ENCODE assay signal across 8 cellular contexts in genomic region chr4:4248036-4248884, GRCh38. TPM values are rescaled to one million over a fixed set of nuclear protein-coding genes. Genes with fewer than 3 reads are reported as not detected.
DNase-seq lines count a peak whose midpoint lies in the region; ATAC-seq and TF ChIP-seq lines count a peak whose summit lies in the region.

TMEM128 (minus strand) TSS chr4:4248223; CDS start chr4:4248202, 21 bp downstream.

- POLR2A ChIA-PET in OCI-LY7 (lab: Charles Lee), result interaction anchor here (0.5 to 3.2 kb wide), 11 partner anchors 8 to 307 kb away, joined by 3 to 10 read pairs (median 4); no protein-coding TSS in a partner anchor

- CTCF ChIA-PET in OCI-LY7 (lab: Charles Lee; ENCODE audit: unreplicated experiment), result interaction anchor here (0.7 to 1.3 kb wide), 2 partner anchors 11 to 163 kb away, joined by 3 read pairs; no protein-coding TSS in a partner anchor

- no peaks in the 10 kb centered on the region for H3K9me2 ChIP-seq in OCI-LY7 (ENCODE audit: insufficient read depth, low read length)

- no peaks in the 10 kb centered on the region for H4K20me1 ChIP-seq in OCI-LY7 (ENCODE audit: insufficient read depth, low read length)

- peak within 1 kb of the TSS; percentile 91 for H3K9ac ChIP-seq in HUES64 (ENCODE audit: low read depth, low read length)

- peaks cover 5% of the 10 kb centered on the region; the same call in 1 of the 2 replicates for H3K27me3 ChIP-seq in HUES64 (ENCODE audit: insufficient read depth, low read length)
- no peaks in the 10 kb centered on the region for H3K27me3 ChIP-seq in mononuclear cell (ENCODE audit: insufficient read depth, low read length)

- H3K36me3 ChIP-seq in HUES64 (ENCODE audit: insufficient read depth, low read length) (peaks cover 28% of the 10 kb centered on the region), OCI-LY7 (ENCODE audit: insufficient read depth, low read length) (peaks cover 19% of the 10 kb centered on the region; the same call in 1 of the 2 replicates)

- H2AFZ ChIP-seq in OCI-LY7 (ENCODE audit: low read length), result peak within 1 kb of the TSS; percentile 94

- intact Hi-C loops in OCI-LY7 (cut with micrococcal nuclease; ENCODE audit: unreplicated experiment), result no loop called here

- DNase-seq in DMS 273 (lab: John Stamatoyannopoulos, UW; ENCODE audit: unreplicated experiment) (peak; percentile 94), OCI-LY7 (ENCODE audit: low spot score) (peak; percentile 94), activated T-cell treated with anti-CD3 and anti-CD28 coated beads for 24 hours (ENCODE audit: low read depth) (peak; percentile 89), epidermal melanocyte (ENCODE audit: insufficient read length, low spot score) (peak; percentile 94)
- peak; percentile 86 to 87 for DNase-seq in stimulated activated CD8-positive, alpha-beta memory T cell treated with anti-CD3 and anti-CD28 coated beads, Interleukin-4, amount 100 ng/mL, for 1 hour (ENCODE audit: low read depth in 2 of 2, low spot score in 1 of 2)

- TSS peak; percentile 99 for BruUV-seq in OCI-LY7 (replicated peaks; lab: Mats Ljungman, UMichigan)

- peak; percentile 94 for ATAC-seq in GM21447 (IDR thresholded peaks at IDR 0.05; ENCODE audit: unreplicated experiment)

- H3K4me2 ChIP-seq in OCI-LY7 (ENCODE audit: low read length), result peak within 1 kb of the TSS; percentile 78

- TF ChIP-seq CTCF in OCI-LY7 (conservative IDR thresholded peaks at IDR 0.05; ENCODE audit: low read length), result peak; percentile 23; the same call in 1 of the 2 replicates

- H3K4me1 ChIP-seq in HUES64 (ENCODE audit: insufficient read depth, low read length) (peaks cover 6% of the 10 kb centered on the region; the same call in 1 of the 2 replicates), OCI-LY7 (ENCODE audit: insufficient read depth, low read length, poor library complexity, severe bottlenecking) (peaks cover 13% of the 10 kb centered on the region), mononuclear cell (ENCODE audit: insufficient read depth, low read length) (peaks cover 20% of the 10 kb centered on the region)

- 2% methylated on average over 62 of the region's 62 CpGs for WGBS in HUES64

- H3K27ac ChIP-seq in HUES64 (ENCODE audit: low read depth, low read length), result peak within 1 kb of the TSS; percentile 89
- H3K27ac ChIP-seq in OCI-LY7 (ENCODE audit: low read depth, low read length, poor library complexity, severe bottlenecking), result peak within 1 kb of the TSS; percentile 46

- H3K79me2 ChIP-seq in OCI-LY7 (ENCODE audit: insufficient read depth, low read depth, low read length), result peaks cover 7% of the 10 kb centered on the region; the same call in 1 of the 2 replicates

- H3K4me3 ChIP-seq in HUES64 (ENCODE audit: low read length), result peak within 1 kb of the TSS; percentile 81
- peak within 1 kb of the TSS; percentile 95 for H3K4me3 ChIP-seq in OCI-LY7 (ENCODE audit: low read depth, low read length, poor library complexity, severe bottlenecking)
- H3K4me3 ChIP-seq in mononuclear cell (ENCODE audit: low read length), result peak within 1 kb of the TSS; percentile 80

- H3K9me3 ChIP-seq in HUES64 (ENCODE audit: insufficient read depth, low read depth, low read length), result no peaks in the 10 kb centered on the region
- no peaks in the 10 kb centered on the region for H3K9me3 ChIP-seq in OCI-LY7 (ENCODE audit: low read length)
- no peaks in the 10 kb centered on the region for H3K9me3 ChIP-seq in mononuclear cell (ENCODE audit: low read depth, low read length)

RNA-seq across cellular contexts. Expression of gene TMEM128, which starts in this region (rescaled TPM):
- 18.0 TPM for polyA plus RNA-seq in HUES64 (2013, experiment 1 of 2)
- polyA plus RNA-seq in HUES64 (2013, experiment 2 of 2), result 28.5 TPM
- total RNA-seq in OCI-LY7 (2014; rRNA removed; shearing (Covaris generic)), result 11.2 and 13.9 TPM in 2 replicates
- total RNA-seq in OCI-LY7 (2022), result 17.8 and 20.6 TPM in 2 replicates
- 12.2 TPM for total RNA-seq in mononuclear cell

Comparison
In these comparisons a context has a peak if more than half of its experiments do, and no peak if none do; other contexts are left out.
1. Peak in every context shown above with its lines: DNase-seq, ATAC-seq, H3K4me3 ChIP-seq and H3K27ac ChIP-seq.